ENCODE assay signal across 2 cellular contexts in genomic region chr1:207658408-207658807, GRCh38.
TF ChIP-seq lines count a peak whose summit lies in the region.

No MANE protein-coding gene starts in this region.

TF ChIP-seq in A549, 52 proteins besides CTCF, POLR2A, EP300 and RAD21:
- no peak for TF ChIP-seq FOXS1 (CRISPR knock-in tag; IDR thresholded peaks at IDR 0.05)
- no peak for TF ChIP-seq ZNF302 (CRISPR knock-in tag; IDR thresholded peaks at IDR 0.05)
- TF ChIP-seq CEBPB (IDR thresholded peaks at IDR 0.05) = no peak
- TF ChIP-seq PBX3 (IDR thresholded peaks at IDR 0.05) = no peak
- no peak for TF ChIP-seq FOSB (CRISPR knock-in tag; IDR thresholded peaks at IDR 0.05)
- TF ChIP-seq MAX (IDR thresholded peaks at IDR 0.05) = no peak
- no peak for TF ChIP-seq JUNB (IDR thresholded peaks at IDR 0.05)
- no peak for TF ChIP-seq CHD2 (IDR thresholded peaks at IDR 0.05; ENCODE audit: low read length, partially characterized antibody)
- no peak for TF ChIP-seq KDM5A (IDR thresholded peaks at IDR 0.05)
- TF ChIP-seq MAFK (IDR thresholded peaks at IDR 0.05; ENCODE audit: partially characterized antibody) = no peak
- no peak for TF ChIP-seq KDM1A (IDR thresholded peaks at IDR 0.05; ENCODE audit: low read depth)
- no peak for TF ChIP-seq RCOR1 (IDR thresholded peaks at IDR 0.05; ENCODE audit: low read depth, low read length)
- no peak for TF ChIP-seq NR3C1 (IDR thresholded peaks at IDR 0.05)
- no peak for TF ChIP-seq ELK1 (IDR thresholded peaks at IDR 0.05; ENCODE audit: low read depth, low read length)
- no peak for TF ChIP-seq HES2 (IDR thresholded peaks at IDR 0.05)

TF ChIP-seq in K562, 482 proteins besides CTCF, POLR2A, EP300 and RAD21:
- TF ChIP-seq ZC3H4 (CRISPR knock-in tag; IDR thresholded peaks at IDR 0.05; ENCODE audit: borderline replicate concordance) (0 out of 2 replicates have a peak, but pooled peaks have one; percentile 56), POLR2G (IDR thresholded peaks at IDR 0.05; ENCODE audit: low read depth, low read length) (0 out of 2 replicates have a peak, but pooled peaks have one; percentile 24), RCOR1 (IDR thresholded peaks at IDR 0.05; ENCODE audit: borderline replicate concordance in 1 of 2, low read depth in 2 of 2, low read length in 2 of 2) (no peak)
